Comparison of ENCODE assay signal across 22 cellular contexts in genomic region chr17:43611230-43611969, GRCh38. TPM values are rescaled to one million over a fixed set of nuclear protein-coding genes. Genes with fewer than 3 reads are reported as not detected.
DNase-seq lines count a peak whose midpoint lies in the region; ATAC-seq, FAIRE-seq and TF ChIP-seq lines count a peak whose summit lies in the region.
"Had no signal": no experiment of that assay in that cellular context is flagged by ENCODE, and none has a peak within 500 bp of the region (broad histone marks: within the 10 kb centered on the region; RNA-seq: fewer than 3 reads in every experiment).

No MANE protein-coding gene starts in this region.

- H2BK20ac ChIP-seq in H9 (ENCODE audit: low read depth, low read length, poor library complexity, severe bottlenecking), result no peak overlapping the region

- H3K36me3 ChIP-seq in OCI-LY7 (ENCODE audit: insufficient read depth, low read length) (no peaks in the 10 kb centered on the region), keratinocyte (ENCODE audit: control insufficient read depth in 2 of 2, extremely low read depth in 1 of 2, insufficient read depth in 2 of 2, low read length in 2 of 2) (no peaks in the 10 kb centered on the region)
- H3K36me3 ChIP-seq: BE2C, SJCRH30 had no signal

- H3K36me3 Mint-ChIP-seq in H9 (ENCODE audit: insufficient read depth in 1 of 3, low read depth in 3 of 3), result no peaks in the 10 kb centered on the region
- H3K36me3 Mint-ChIP-seq: CD8-positive, alpha-beta T cell had no signal

- H4K20me1 ChIP-seq in H9 (ENCODE audit: control insufficient read depth, insufficient read depth, insufficient read length), result peaks cover 3% of the 10 kb centered on the region
- no peaks in the 10 kb centered on the region for H4K20me1 ChIP-seq in OCI-LY7 (ENCODE audit: insufficient read depth, low read length)
- no peaks in the 10 kb centered on the region for H4K20me1 ChIP-seq in keratinocyte (ENCODE audit: control insufficient read depth, extremely low read depth, insufficient read depth, low read length)

- no peak overlapping the region for H4K91ac ChIP-seq in H9 (ENCODE audit: insufficient read length, low read depth, low read length)

- H3K27me3 ChIP-seq in H9 (ENCODE audit: insufficient read depth, low read length), result no peaks in the 10 kb centered on the region
- no peaks in the 10 kb centered on the region for H3K27me3 ChIP-seq in keratinocyte (ENCODE audit: control insufficient read depth, extremely low read depth, insufficient read depth, low read length)
- H3K27me3 ChIP-seq: BE2C had no signal

- no peak overlapping the region for H2AFZ ChIP-seq in H9 (ENCODE audit: low read length)
- no peak overlapping the region for H2AFZ ChIP-seq in OCI-LY7 (ENCODE audit: low read length)
- H2AFZ ChIP-seq in keratinocyte (ENCODE audit: control insufficient read depth, low read length), result no peak overlapping the region
- H2AFZ ChIP-seq: PC-9 had no signal

- H2BK15ac ChIP-seq in H9 (ENCODE audit: low read depth, low read length), result no peak overlapping the region

- peaks cover 6 to 7% of the 10 kb centered on the region in 2 experiments for H3K4me1 Mint-ChIP-seq in H9

- H3K23ac ChIP-seq in H9 (ENCODE audit: insufficient read length, low read depth, low read length), result no peak overlapping the region

- H3K4me2 ChIP-seq in H9 (ENCODE audit: insufficient read depth, insufficient read length, low read length), result no peak overlapping the region
- H3K4me2 ChIP-seq in OCI-LY7 (ENCODE audit: low read length), result no peak overlapping the region
- H3K4me2 ChIP-seq in keratinocyte (ENCODE audit: control insufficient read depth, extremely low read depth, insufficient read depth, low read depth, low read length), result no peak overlapping the region
- H3K4me2 ChIP-seq: PC-9 had no signal

- no TSS peak for BruUV-seq in OCI-LY7 (replicated peaks; lab: Mats Ljungman, UMichigan)

- CTCF ChIA-PET in OCI-LY7 (lab: Charles Lee; ENCODE audit: unreplicated experiment), result no interaction called here

- peak overlapping the region; percentile 85 for H4K8ac ChIP-seq in H9 (replicated peaks; ENCODE audit: insufficient read length, low read depth, low read length)

- H3K23me2 ChIP-seq in H9 (ENCODE audit: insufficient read length, low read depth, low read length, poor library complexity, severe bottlenecking), result no peaks in the 10 kb centered on the region

- FAIRE-seq in keratinocyte (lab: Jason Lieb, UNC), result peak; percentile 29
- FAIRE-seq: GM12891, GM18507 had no signal

- dilution Hi-C loops in keratinocyte (cut with MboI; ENCODE audit: extremely low pct_ligation_motif_present, low sequenced_read_pairs), result no loop called here

- DNase-seq in NCI-H2029 treated with DMSO at 0.1 percent for 48 hours (lab: John Stamatoyannopoulos, UW), result peak; percentile 4
- DNase-seq in NCI-H2029 (lab: John Stamatoyannopoulos, UW), result no peak
- DNase-seq in H9, result no peak
- peak; percentile 7 for DNase-seq in OCI-LY7 (ENCODE audit: low spot score)
- DNase-seq in keratinocyte (ENCODE audit: low read depth, low spot score), result no peak
- no peak for DNase-seq in C1 segment of cervical spinal cord (lab: John Stamatoyannopoulos, UW)
- DNase-seq in cerebellum (ENCODE audit: low spot score), result no peak
- DNase-seq: BE2C; CD8-positive, alpha-beta T cell; DMS79 treated with DMSO at 0.1 percent for 48 hours; GOT3; NCI-H1417; NCI-H1930; NCI-H510A; NCI-H774; PC-9; SJCRH30 had no signal

- H3K14ac ChIP-seq in H9 (ENCODE audit: insufficient read depth, low read length), result no peak overlapping the region

- no peak overlapping the region for H3K18ac ChIP-seq in H9 (ENCODE audit: insufficient read length, low read depth, low read length)

- H3T11ph ChIP-seq in H9 (ENCODE audit: low read length), result no peak overlapping the region

- H3K4ac ChIP-seq in H9 (ENCODE audit: low read depth, low read length), result no peak overlapping the region

- intact Hi-C loops in OCI-LY7 (cut with micrococcal nuclease; ENCODE audit: unreplicated experiment), result no loop called here

- TF ChIP-seq CTCF in H9 (conservative IDR thresholded peaks at IDR 0.05), result no peak
- TF ChIP-seq CTCF in OCI-LY7 (conservative IDR thresholded peaks at IDR 0.05; ENCODE audit: low read length), result 0 out of 2 replicates have a peak, but pooled peaks have one; percentile 8
- TF ChIP-seq CTCF in keratinocyte (optimal IDR thresholded peaks at IDR 0.05 in 1 of 3, IDR thresholded peaks at IDR 0.05 in 1 of 3, conservative IDR thresholded peaks at IDR 0.05 in 1 of 3; ENCODE audit: extremely low read depth in 1 of 3, insufficient read depth in 2 of 3, low read length in 3 of 3), result no peak

- peaks cover 1% of the 10 kb centered on the region for H3K27me3 Mint-ChIP-seq in H9 (ENCODE audit: low read depth)

- no peak overlapping the region for H3K56ac ChIP-seq in H9 (ENCODE audit: insufficient read length, low read depth, low read length)

- ATAC-seq in HG03378 (IDR thresholded peaks at IDR 0.05; ENCODE audit: unreplicated experiment), result no peak
- ATAC-seq: CD8-positive, alpha-beta T cell had no signal

- no peak overlapping the region for H4K5ac ChIP-seq in H9 (ENCODE audit: insufficient read length, low read depth, low read length)

- H2BK120ac ChIP-seq in H9 (ENCODE audit: low read depth, low read length, poor library complexity, severe bottlenecking), result no peak overlapping the region

- no peak overlapping the region for H3K27ac ChIP-seq in H9 (ENCODE audit: insufficient read length, low read depth, low read length)
- no peak overlapping the region for H3K27ac ChIP-seq in OCI-LY7 (ENCODE audit: low read depth, low read length, poor library complexity, severe bottlenecking)
- no peak overlapping the region for H3K27ac ChIP-seq in keratinocyte (ENCODE audit: control insufficient read depth, insufficient read depth, low read length)
- H3K27ac ChIP-seq: 22Rv1, PC-9, SJCRH30 had no signal

- no peaks in the 10 kb centered on the region for H3K9me1 ChIP-seq in keratinocyte (ENCODE audit: control insufficient read depth, extremely low read depth, insufficient read depth, low read length)

- H2AK5ac ChIP-seq in H9 (ENCODE audit: insufficient read length, low read length), result no peak overlapping the region

- H3K4me1 ChIP-seq in H9 (ENCODE audit: insufficient read depth, low read length), result 0 out of 2 replicates have a peak, but pooled peaks cover 2% of the 10 kb centered on the region
- no peaks in the 10 kb centered on the region for H3K4me1 ChIP-seq in OCI-LY7 (ENCODE audit: insufficient read depth, low read length, poor library complexity, severe bottlenecking)
- H3K4me1 ChIP-seq in keratinocyte (ENCODE audit: control insufficient read depth, extremely low read depth, insufficient read depth, low read length), result peaks cover 26% of the 10 kb centered on the region
- H3K4me1 ChIP-seq: BE2C had no signal

- WGBS in H9 (ENCODE audit: extremely low coverage, insufficient read length, low lambda C conversion rate), result no CpG with 5 or more reads among the region's 2 CpGs

- no peak overlapping the region for H2BK12ac ChIP-seq in H9 (ENCODE audit: insufficient read length, low read depth, low read length)

- no peaks in the 10 kb centered on the region for H3K79me2 ChIP-seq in H9 (ENCODE audit: insufficient read depth, low read length)
- no peaks in the 10 kb centered on the region for H3K79me2 ChIP-seq in OCI-LY7 (ENCODE audit: insufficient read depth, low read depth, low read length)
- no peaks in the 10 kb centered on the region for H3K79me2 ChIP-seq in keratinocyte (ENCODE audit: control insufficient read depth, insufficient read depth, low read length)

- no peaks in the 10 kb centered on the region; a peak in 1 of 5 replicates for H3K9me3 Mint-ChIP-seq in H9
- H3K9me3 Mint-ChIP-seq: CD8-positive, alpha-beta T cell had no signal

- no peak overlapping the region for H3K4me3 Mint-ChIP-seq in H9
- H3K4me3 Mint-ChIP-seq: CD8-positive, alpha-beta T cell had no signal

- no peak overlapping the region for H3K27ac Mint-ChIP-seq in H9
- H3K27ac Mint-ChIP-seq: CD8-positive, alpha-beta T cell had no signal

- no peak overlapping the region for H2BK5ac ChIP-seq in H9 (ENCODE audit: insufficient read length, low read length)

- no peaks in the 10 kb centered on the region for H3K79me1 ChIP-seq in H9 (ENCODE audit: insufficient read depth, low read depth, low read length, poor library complexity, severe bottlenecking)

- H3K9ac ChIP-seq in H9 (ENCODE audit: extremely low read depth, insufficient read length, low read length) (no peak overlapping the region), keratinocyte (ENCODE audit: control insufficient read depth, extremely low read depth, insufficient read depth, low read length) (no peak overlapping the region)

- H3K9me2 ChIP-seq in OCI-LY7 (ENCODE audit: insufficient read depth, low read length), result no peaks in the 10 kb centered on the region

- H3K9me3 ChIP-seq in H9 (ENCODE audit: control insufficient read depth, low read depth, low read length), result no peaks in the 10 kb centered on the region
- H3K9me3 ChIP-seq in OCI-LY7 (ENCODE audit: low read length), result no peaks in the 10 kb centered on the region
- no peaks in the 10 kb centered on the region for H3K9me3 ChIP-seq in keratinocyte (ENCODE audit: control insufficient read depth, low read depth, low read length)
- H3K9me3 ChIP-seq: BE2C, SJCRH30 had no signal

- POLR2A ChIA-PET in OCI-LY7 (lab: Charles Lee), result no interaction called here

- H3K4me3 ChIP-seq in OCI-LY7 (ENCODE audit: low read depth, low read length, poor library complexity, severe bottlenecking) (no peak overlapping the region), keratinocyte (ENCODE audit: control insufficient read depth in 2 of 3, extremely low read depth in 1 of 3, insufficient read depth in 2 of 3, low read depth in 1 of 3, low read length in 3 of 3) (no peak overlapping the region)
- H3K4me3 ChIP-seq: PC-9, SJCRH30 had no signal

RNA-seq across cellular contexts. Expression of gene MEOX1, which starts 50.3 kb away (rescaled TPM):
- total RNA-seq in H9 (2021) (not detected in 2 replicates), OCI-LY7 (2022) (not detected in 2 replicates), cerebellum (0.09 TPM)
- total RNA-seq in OCI-LY7 (2014; rRNA removed; shearing (Covaris generic)), result not detected in 2 replicates
- 0.05 to 0.10 TPM (median 0.08 TPM) in 3 replicates for polyA plus RNA-seq in keratinocyte
- polyA plus RNA-seq in keratinocyte (2011; ENCODE audit: low read depth), result 0.31 TPM
- polyA plus RNA-seq in keratinocyte (2011; cell fraction: cytosol; rRNA removed), result 0.02 and 0.04 TPM in 2 replicates
- polyA plus RNA-seq in keratinocyte (2011; cell fraction: nucleus; rRNA removed), result 0.04 and 0.09 TPM in 2 replicates
- 0.11 and 0.28 TPM in 2 replicates for polyA plus RNA-seq in keratinocyte (2012; ENCODE audit: low replicate concordance)
- polyA minus RNA-seq in keratinocyte, result not detected in 3 replicates
- polyA minus RNA-seq in keratinocyte (2011; cell fraction: cytosol; rRNA and poly(A)+ RNA removed), result not detected
- polyA minus RNA-seq in keratinocyte (2011; cell fraction: nucleus; rRNA and poly(A)+ RNA removed), result not detected in 2 replicates
- total RNA-seq: LHCN-M2 had no signal

Comparison
In these comparisons a context has a peak if more than half of its experiments do, and no peak if none do; other contexts are left out.
1. DNase-seq: peak in NCI-H2029 treated with DMSO at 0.1 percent for 48 hours (single experiment) and OCI-LY7 (single experiment); none in NCI-H2029 (single experiment), H9 (single experiment), keratinocyte (single experiment), C1 segment of cervical spinal cord (0 of 14) and cerebellum (single experiment).